1 cellular context compared by ENCODE assay signal in genomic region chr9:117101003-117101402, GRCh38.
TF ChIP-seq lines count a peak whose summit lies in the region.

No MANE protein-coding gene starts in this region.

TF ChIP-seq in GM23338, 12 proteins besides CTCF, POLR2A, EP300 and RAD21 (continued from another document):
- TF ChIP-seq ETS1 (IDR thresholded peaks at IDR 0.05) (no peak), CREB1 (CRISPR knock-in tag; IDR thresholded peaks at IDR 0.05; ENCODE audit: low read depth) (no peak), JUNB (IDR thresholded peaks at IDR 0.05; ENCODE audit: unreplicated experiment) (no peak), NANOG (IDR thresholded peaks at IDR 0.05; ENCODE audit: borderline replicate concordance) (no peak), ZNF114 (CRISPR knock-in tag; IDR thresholded peaks at IDR 0.05) (no peak)
- TF ChIP-seq, protein P1, sequence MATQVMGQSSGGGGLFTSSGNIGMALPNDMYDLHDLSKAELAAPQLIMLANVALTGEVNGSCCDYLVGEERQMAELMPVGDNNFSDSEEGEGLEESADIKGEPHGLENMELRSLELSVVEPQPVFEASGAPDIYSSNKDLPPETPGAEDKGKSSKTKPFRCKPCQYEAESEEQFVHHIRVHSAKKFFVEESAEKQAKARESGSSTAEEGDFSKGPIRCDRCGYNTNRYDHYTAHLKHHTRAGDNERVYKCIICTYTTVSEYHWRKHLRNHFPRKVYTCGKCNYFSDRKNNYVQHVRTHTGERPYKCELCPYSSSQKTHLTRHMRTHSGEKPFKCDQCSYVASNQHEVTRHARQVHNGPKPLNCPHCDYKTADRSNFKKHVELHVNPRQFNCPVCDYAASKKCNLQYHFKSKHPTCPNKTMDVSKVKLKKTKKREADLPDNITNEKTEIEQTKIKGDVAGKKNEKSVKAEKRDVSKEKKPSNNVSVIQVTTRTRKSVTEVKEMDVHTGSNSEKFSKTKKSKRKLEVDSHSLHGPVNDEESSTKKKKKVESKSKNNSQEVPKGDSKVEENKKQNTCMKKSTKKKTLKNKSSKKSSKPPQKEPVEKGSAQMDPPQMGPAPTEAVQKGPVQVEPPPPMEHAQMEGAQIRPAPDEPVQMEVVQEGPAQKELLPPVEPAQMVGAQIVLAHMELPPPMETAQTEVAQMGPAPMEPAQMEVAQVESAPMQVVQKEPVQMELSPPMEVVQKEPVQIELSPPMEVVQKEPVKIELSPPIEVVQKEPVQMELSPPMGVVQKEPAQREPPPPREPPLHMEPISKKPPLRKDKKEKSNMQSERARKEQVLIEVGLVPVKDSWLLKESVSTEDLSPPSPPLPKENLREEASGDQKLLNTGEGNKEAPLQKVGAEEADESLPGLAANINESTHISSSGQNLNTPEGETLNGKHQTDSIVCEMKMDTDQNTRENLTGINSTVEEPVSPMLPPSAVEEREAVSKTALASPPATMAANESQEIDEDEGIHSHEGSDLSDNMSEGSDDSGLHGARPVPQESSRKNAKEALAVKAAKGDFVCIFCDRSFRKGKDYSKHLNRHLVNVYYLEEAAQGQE (IDR thresholded peaks at IDR 0.05; ENCODE audit: unreplicated experiment), result no peak
